Comparison of ENCODE assay signal across 5 cellular contexts in the genomic region with DNA sequence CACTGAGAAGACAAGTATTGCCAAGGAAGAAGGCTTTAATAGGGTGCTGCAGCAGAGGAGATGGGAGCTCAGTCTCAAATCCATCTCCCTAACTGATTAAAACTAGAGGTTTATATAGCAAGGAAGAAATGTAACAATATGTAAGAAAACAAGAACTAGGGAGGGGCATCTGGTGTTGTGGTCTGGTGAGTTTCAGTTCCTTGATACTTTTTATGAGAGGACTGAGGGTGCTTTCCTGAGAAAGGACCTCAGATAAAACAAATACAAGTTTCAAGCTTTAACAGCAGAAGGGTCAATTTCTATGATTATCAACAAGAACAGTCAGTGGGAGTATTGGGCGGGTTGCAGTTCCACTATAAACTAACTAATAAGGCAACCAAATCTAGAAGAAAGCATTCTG.
"Had no signal": no experiment of that assay in that cellular context is flagged by ENCODE, and none has a peak within 500 bp of the region (broad histone marks: within the 10 kb centered on the region; RNA-seq: fewer than 3 reads in every experiment).

No MANE protein-coding gene starts in this region.

- ATAC-seq: GM23338, K562 had no signal

- H3K4me3 ChIP-seq: GM23338, K562 had no signal

- DNase-seq: H9, HCEC 1CT, IMR-90 had no signal
